ENCODE assay signal across 8 cellular contexts in the genomic region with DNA sequence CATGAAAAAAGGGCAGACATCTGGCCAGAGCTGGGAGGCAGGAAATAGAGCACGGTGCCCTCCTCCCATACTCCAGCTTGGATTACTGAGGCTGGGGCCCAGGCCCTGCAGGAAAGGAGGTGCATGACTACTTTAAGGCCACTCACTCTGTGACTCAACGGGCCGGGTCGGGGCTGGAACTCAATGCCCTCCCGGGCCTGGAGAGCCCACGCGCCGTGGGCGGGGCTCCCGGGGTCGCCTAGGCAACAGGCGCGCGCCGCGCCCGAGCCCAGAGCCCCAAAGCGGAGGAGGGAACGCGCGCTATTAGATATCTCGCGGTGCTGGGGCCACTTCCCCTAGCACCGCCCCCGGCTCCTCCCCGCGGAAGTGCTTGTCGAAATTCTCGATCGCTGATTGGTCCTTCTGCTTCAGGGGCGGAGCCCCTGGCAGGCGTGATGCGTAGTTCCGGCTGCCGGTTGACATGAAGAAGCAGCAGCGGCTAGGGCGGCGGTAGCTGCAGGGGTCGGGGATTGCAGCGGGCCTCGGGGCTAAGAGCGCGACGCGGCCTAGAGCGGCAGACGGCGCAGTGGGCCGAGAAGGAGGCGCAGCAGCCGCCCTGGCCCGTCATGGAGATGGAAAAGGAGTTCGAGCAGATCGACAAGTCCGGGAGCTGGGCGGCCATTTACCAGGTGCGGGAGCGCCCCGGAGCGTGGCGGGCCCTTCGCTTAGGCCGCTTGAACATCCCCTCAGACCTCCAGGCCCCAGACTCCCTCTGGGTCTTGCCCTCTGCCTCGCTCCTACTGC. TPM values are rescaled to one million over a fixed set of nuclear protein-coding genes. Genes with fewer than 3 reads are reported as not detected.
A peak's percentile ranks its signal among the peaks of the same experiment; 100 is the strongest.
DNase-seq lines count a peak whose midpoint lies in the region; FAIRE-seq and TF ChIP-seq lines count a peak whose summit lies in the region.

A gene (plus strand): TSS at position 461 of the 783 bp plus-strand sequence. CDS start 145 bp downstream, at position 606.

- peak within 1 kb of the TSS; percentile 100 for H3K4me3 Mint-ChIP-seq in activated naive CD4-positive, alpha-beta T cell treated with anti-CD3 and anti-CD28 coated beads for 36 hours

- intact Hi-C loops in activated naive CD4-positive, alpha-beta T cell treated with anti-CD3 and anti-CD28 coated beads for 36 hours (cut with micrococcal nuclease), result loop anchor here (1.0 to 5.0 kb wide), 8 partner anchors 9 to 422 kb away; a partner anchor contains a TSS

- H3K27ac ChIP-seq in neutrophil, result peak within 1 kb of the TSS; percentile 89
- peak within 1 kb of the TSS; percentile 85 for H3K27ac ChIP-seq in substantia nigra (ENCODE audit: low read depth, low read length, poor library complexity, severe bottlenecking)

- H3K36me3 Mint-ChIP-seq in activated naive CD4-positive, alpha-beta T cell treated with anti-CD3 and anti-CD28 coated beads for 36 hours (ENCODE audit: low read depth), result peaks cover 30% of the 10 kb centered on the region

- peak; percentile 43 for TF ChIP-seq CTCF in neutrophil (IDR thresholded peaks at IDR 0.05)

- H3K4me1 Mint-ChIP-seq in activated naive CD4-positive, alpha-beta T cell treated with anti-CD3 and anti-CD28 coated beads for 36 hours (ENCODE audit: low read depth), result peaks cover 37% of the 10 kb centered on the region

- H3K9me3 ChIP-seq in neutrophil, result no peaks in the 10 kb centered on the region

- H3K9me3 Mint-ChIP-seq in activated naive CD4-positive, alpha-beta T cell treated with anti-CD3 and anti-CD28 coated beads for 36 hours, result no peaks in the 10 kb centered on the region

- no peaks in the 10 kb centered on the region for H3K36me3 ChIP-seq in neutrophil

- peaks cover 51 to 57% of the 10 kb centered on the region in 2 experiments for H3K4me1 ChIP-seq in neutrophil (ENCODE audit: control insufficient read depth in 1 of 2, insufficient read depth in 1 of 2, low read depth in 1 of 2, low read length in 1 of 2)

- POLR2A ChIA-PET in HEK293T (lab: Yijun Ruan, JAX), result interaction anchor here (0.7 to 1.7 kb wide), 6 partner anchors 9 to 399 kb away, joined by 3 to 9 read pairs (median 3); no protein-coding TSS in a partner anchor

- H3K4me3 ChIP-seq in neutrophil (ENCODE audit: low read depth in 1 of 2, low read length in 1 of 2), result peak within 1 kb of the TSS; percentile 86 to 98

- peak within 1 kb of the TSS; percentile 93 for H3K27ac Mint-ChIP-seq in activated naive CD4-positive, alpha-beta T cell treated with anti-CD3 and anti-CD28 coated beads for 36 hours

- H3K27me3 Mint-ChIP-seq in activated naive CD4-positive, alpha-beta T cell treated with anti-CD3 and anti-CD28 coated beads for 36 hours (ENCODE audit: low read depth), result no peaks in the 10 kb centered on the region

- CTCF ChIA-PET in HEK293T (lab: Yijun Ruan, JAX), result interaction anchor here (1.0 kb wide), 1 partner anchor 10 kb away, joined by 6 read pairs; no protein-coding TSS in a partner anchor
- CTCF ChIA-PET in activated naive CD4-positive, alpha-beta T cell treated with anti-CD3 and anti-CD28 coated beads for 36 hours (lab: Charles Lee), result interaction anchor here (1.7 to 6.4 kb wide), 8 partner anchors 10 to 67 kb away, joined by 4 to 51 read pairs (median 10); no protein-coding TSS in a partner anchor

- DNase-seq in GM03348 (ENCODE audit: low spot score) (peak; percentile 98), HEK293T (ENCODE audit: extremely low spot score) (peak; percentile 97), NAMALWA (ENCODE audit: low spot score) (peak; percentile 99), SK-N-DZ (ENCODE audit: low spot score) (peak; percentile 100), frontal cortex (ENCODE audit: low spot score in 2 of 2) (peak; percentile 94 to 95), substantia nigra (lab: John Stamatoyannopoulos, UW) (peak; percentile 43 to 99 (median 96))
- peak; percentile 99 for DNase-seq in activated naive CD4-positive, alpha-beta T cell treated with anti-CD3 and anti-CD28 coated beads for 36 hours

- FAIRE-seq in frontal cortex (lab: Jason Lieb, UNC), result no peak

- H3K27me3 ChIP-seq in neutrophil, result no peaks in the 10 kb centered on the region

TF ChIP-seq in HEK293T, 16 proteins besides CTCF, POLR2A, EP300 and RAD21:
- TF ChIP-seq ZNF384 (IDR thresholded peaks at IDR 0.05) (peak; percentile 34), TARDBP (IDR thresholded peaks at IDR 0.05) (no peak), ELF4 (IDR thresholded peaks at IDR 0.05) (peak; percentile 64; the same call in 1 of the 2 replicates)
- TF ChIP-seq, protein P1, sequence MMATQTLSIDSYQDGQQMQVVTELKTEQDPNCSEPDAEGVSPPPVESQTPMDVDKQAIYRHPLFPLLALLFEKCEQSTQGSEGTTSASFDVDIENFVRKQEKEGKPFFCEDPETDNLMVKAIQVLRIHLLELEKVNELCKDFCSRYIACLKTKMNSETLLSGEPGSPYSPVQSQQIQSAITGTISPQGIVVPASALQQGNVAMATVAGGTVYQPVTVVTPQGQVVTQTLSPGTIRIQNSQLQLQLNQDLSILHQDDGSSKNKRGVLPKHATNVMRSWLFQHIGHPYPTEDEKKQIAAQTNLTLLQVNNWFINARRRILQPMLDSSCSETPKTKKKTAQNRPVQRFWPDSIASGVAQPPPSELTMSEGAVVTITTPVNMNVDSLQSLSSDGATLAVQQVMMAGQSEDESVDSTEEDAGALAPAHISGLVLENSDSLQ (IDR thresholded peaks at IDR 0.05), result peak; percentile 83
TF ChIP-seq in HEK293T: peak in this region for 3.

RNA-seq across cellular contexts. Expression of the gene that starts here (rescaled TPM):
- 45.0 and 50.5 TPM in 2 replicates for polyA plus RNA-seq in SK-N-DZ (2014; cell fraction: cytosol; rRNA removed)
- polyA plus RNA-seq in SK-N-DZ (2014; cell fraction: nucleus; rRNA removed), result 22.1 and 30.4 TPM in 2 replicates
- total RNA-seq in activated naive CD4-positive, alpha-beta T cell treated with anti-CD3 and anti-CD28 coated beads for 36 hours, result 100 to 1,000 TPM; 111 to 119 TPM
- 15.9 TPM for total RNA-seq in frontal cortex

Comparison
In these comparisons a context has a peak if more than half of its experiments do, and no peak if none do; other contexts are left out.
1. Peak in every context shown above with its lines: DNase-seq, H3K4me3 ChIP-seq and H3K27ac ChIP-seq.